In genomic region chr17:48816774-48817590, GRCh38 we compare ENCODE assay signal across 7 cellular contexts. TPM values are rescaled to one million over a fixed set of nuclear protein-coding genes. Genes with fewer than 3 reads are reported as not detected.
A peak's percentile ranks its signal among the peaks of the same experiment; 100 is the strongest.
DNase-seq lines count a peak whose midpoint lies in the region; ATAC-seq and TF ChIP-seq lines count a peak whose summit lies in the region.

Gene TTLL6, minus strand, starts transcription at chr17:48817229. Its CDS starts 157 bp downstream, at chr17:48817072.

- H3K27ac ChIP-seq in HUES48 (ENCODE audit: low read depth, low read length) = peak within 1 kb of the TSS; percentile 90
- no peak within 1 kb of the TSS for H3K27ac ChIP-seq in OCI-LY1 (ENCODE audit: low read depth, low read length, poor library complexity, severe bottlenecking)
- no peak within 1 kb of the TSS for H3K27ac ChIP-seq in muscle layer of colon (ENCODE audit: low read depth, low read length)

- no peak for TF ChIP-seq CTCF in OCI-LY1 (IDR thresholded peaks at IDR 0.05; ENCODE audit: low read length)

- H3K9me2 ChIP-seq in OCI-LY1 (ENCODE audit: low read depth, low read length) = no peaks in the 10 kb centered on the region

- ATAC-seq in GM18873 (IDR thresholded peaks at IDR 0.05; ENCODE audit: low FRiP score, unreplicated experiment) (peak; percentile 75), esophagus mucosa (peak; percentile 97)

- H3K36me3 ChIP-seq in HUES48 (ENCODE audit: control insufficient read depth, insufficient read depth, low read length) (no peaks in the 10 kb centered on the region), OCI-LY1 (ENCODE audit: insufficient read depth, low read length) (no peaks in the 10 kb centered on the region), muscle layer of colon (ENCODE audit: insufficient read depth, low read length) (no peaks in the 10 kb centered on the region)

- H3K79me2 ChIP-seq in OCI-LY1 (ENCODE audit: insufficient read depth, low read length) = no peaks in the 10 kb centered on the region

- H3K4me1 ChIP-seq in HUES48 (ENCODE audit: control insufficient read depth, insufficient read depth, low read length) (peaks cover 19% of the 10 kb centered on the region), OCI-LY1 (ENCODE audit: insufficient read depth, low read length, severe bottlenecking) (peaks cover 7% of the 10 kb centered on the region), muscle layer of colon (ENCODE audit: insufficient read depth, low read length) (peaks cover 7% of the 10 kb centered on the region)

- H4K20me1 ChIP-seq in OCI-LY1 (ENCODE audit: insufficient read depth, low read length) = no peaks in the 10 kb centered on the region

- H3F3A ChIP-seq in OCI-LY1 (ENCODE audit: insufficient read depth, low read length) = no peaks in the 10 kb centered on the region

- H3K27me3 ChIP-seq in HUES48 (ENCODE audit: control insufficient read depth, insufficient read depth, low read length) (peaks cover 15% of the 10 kb centered on the region), OCI-LY1 (ENCODE audit: insufficient read depth, low read length) (0 out of 2 replicates have a peak, but pooled peaks cover 4% of the 10 kb centered on the region), muscle layer of colon (ENCODE audit: control insufficient read depth in 1 of 2, insufficient read depth in 2 of 2, low read length in 2 of 2) (peaks cover 14 to 20% of the 10 kb centered on the region in 2 donors)

- H3K9me3 ChIP-seq in HUES48 (ENCODE audit: control insufficient read depth, insufficient read depth, low read length) (no peaks in the 10 kb centered on the region), OCI-LY1 (ENCODE audit: low read length) (no peaks in the 10 kb centered on the region), muscle layer of colon (ENCODE audit: low read length) (no peaks in the 10 kb centered on the region)

- DNase-seq in activated T-cell treated with anti-CD3 and anti-CD28 coated beads for 48 hours (ENCODE audit: low read depth) = peak; percentile 60
- DNase-seq in stimulated activated CD8-positive, alpha-beta memory T cell treated with anti-CD3 and anti-CD28 coated beads, Interleukin-4, amount 100 ng/mL, for 4 hours (ENCODE audit: low read depth in 2 of 2, low spot score in 1 of 2) = peak; percentile 35 to 46

- peak within 1 kb of the TSS; percentile 65 for H3K4me2 ChIP-seq in OCI-LY1 (ENCODE audit: low read length)

- no peak within 1 kb of the TSS for H2AFZ ChIP-seq in OCI-LY1 (ENCODE audit: low read length)

- H3K4me3 ChIP-seq in HUES48 (ENCODE audit: low read depth, low read length) (peak within 1 kb of the TSS; percentile 92), OCI-LY1 (ENCODE audit: low read depth, low read length, poor library complexity, severe bottlenecking) (peak within 1 kb of the TSS; percentile 52), muscle layer of colon (ENCODE audit: low read depth in 1 of 2, low read length in 2 of 2) (peak within 1 kb of the TSS; percentile 28 to 33)

- H3K9ac ChIP-seq in HUES48 (ENCODE audit: low read depth, low read length) (peak within 1 kb of the TSS; percentile 65), OCI-LY1 (ENCODE audit: low read length) (no peak within 1 kb of the TSS; the same call in 1 of the 2 replicates), muscle layer of colon (ENCODE audit: low read length) (no peak within 1 kb of the TSS)

RNA-seq across cellular contexts. Expression of gene TTLL6, which starts in this region (rescaled TPM):
- 0.12 TPM for total RNA-seq in esophagus mucosa

Comparison
In these comparisons a context has a peak if more than half of its experiments do, and no peak if none do; other contexts are left out.
1. Peak in ATAC-seq in esophagus mucosa; RNA of the gene not detected or under 1 TPM.
2. H3K4me3 ChIP-seq: peak in every context shown above with its lines; median percentile 92 in HUES48; 52 in OCI-LY1; 30 in muscle layer of colon.